In the genomic region with DNA sequence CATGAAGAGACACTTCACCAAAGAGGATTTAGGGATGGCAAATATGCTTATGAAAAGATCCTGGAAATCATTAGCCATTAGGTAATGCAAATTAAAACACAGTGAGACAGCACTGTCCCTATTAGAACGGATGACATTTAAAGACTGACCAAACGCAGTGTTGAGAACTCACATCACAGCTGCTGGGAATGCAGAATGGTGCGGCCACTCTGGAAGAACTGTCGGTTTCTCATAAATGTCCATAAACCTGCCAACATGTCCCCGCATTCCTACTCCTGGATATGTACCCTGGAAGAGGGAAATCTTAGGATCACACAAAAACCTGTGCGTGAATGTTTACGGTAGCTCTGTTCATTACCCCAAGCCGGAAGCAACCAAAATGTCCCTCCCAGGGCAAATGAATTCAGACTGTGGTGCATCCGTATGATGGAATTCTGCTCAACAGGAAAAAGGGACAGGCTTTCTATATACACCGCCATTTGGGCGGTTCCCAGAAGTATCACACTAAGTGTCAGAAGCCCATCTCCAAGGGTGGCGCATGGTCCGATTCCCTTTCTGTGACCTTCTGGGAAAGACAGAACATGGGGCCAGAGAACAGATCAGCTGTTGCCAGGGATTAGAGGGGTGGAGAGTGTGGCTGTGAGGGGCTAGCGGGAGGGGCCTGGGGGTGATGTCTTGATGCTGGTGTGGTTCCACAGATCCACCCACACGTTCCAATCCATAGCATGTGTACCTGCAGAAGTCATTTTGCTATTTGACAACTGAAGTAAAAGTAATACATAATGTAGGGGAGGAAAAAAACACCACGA, we compare ENCODE assay signal across 11 cellular contexts.
DNase-seq lines count a peak whose midpoint lies in the region; ATAC-seq and TF ChIP-seq lines count a peak whose summit lies in the region.
"Had no signal": no experiment of that assay in that cellular context is flagged by ENCODE, and none has a peak within 500 bp of the region (broad histone marks: within the 10 kb centered on the region; RNA-seq: fewer than 3 reads in every experiment).

No MANE protein-coding gene starts in this region.

- no TSS peak for BruUV-seq in A673 (replicated peaks; lab: Mats Ljungman, UMichigan)

- H2AFZ ChIP-seq in SK-N-SH (ENCODE audit: low read depth) (no peak overlapping the region), neural progenitor cell (replicated peaks) (no peak overlapping the region)

- no peaks in the 10 kb centered on the region for H3K9me3 Mint-ChIP-seq in HFFc6
- no peaks in the 10 kb centered on the region for H3K9me3 Mint-ChIP-seq in central memory CD8-positive, alpha-beta T cell
- peaks cover 2% of the 10 kb centered on the region for H3K9me3 Mint-ChIP-seq in neural progenitor cell

- H3K4me3 ChIP-seq in SK-N-SH (ENCODE audit: low read depth in 2 of 2, low read length in 1 of 2) = no peak overlapping the region
- no peak overlapping the region for H3K4me3 ChIP-seq in neural progenitor cell
- no peak overlapping the region for H3K4me3 ChIP-seq in A673 (ENCODE audit: low read depth, low read length, poor library complexity, severe bottlenecking)
- H3K4me3 ChIP-seq: SK-N-MC had no signal

- TF ChIP-seq CTCF in SK-N-SH (IDR thresholded peaks at IDR 0.05) = no peak
- TF ChIP-seq CTCF in HFFc6 (IDR thresholded peaks at IDR 0.05) = no peak
- no peak for TF ChIP-seq CTCF in neural progenitor cell (IDR thresholded peaks at IDR 0.05)
- TF ChIP-seq CTCF in A673 (conservative IDR thresholded peaks at IDR 0.05; ENCODE audit: low read depth, low read length) = no peak

- no peaks in the 10 kb centered on the region for H3K9me3 ChIP-seq in SK-N-SH
- no peaks in the 10 kb centered on the region for H3K9me3 ChIP-seq in neural progenitor cell (ENCODE audit: low read depth)
- H3K9me3 ChIP-seq in A673 (ENCODE audit: low read depth, low read length, poor library complexity, severe bottlenecking) = no peaks in the 10 kb centered on the region

- DNase-seq in SK-N-SH (no peak), HFFc6 (no peak), neural progenitor cell (ENCODE audit: low spot score) (no peak), A673 (ENCODE audit: low spot score) (no peak), NCI-H526 treated with DMSO at 0.1 percent for 48 hours (lab: John Stamatoyannopoulos, UW) (no peak)
- DNase-seq in central memory CD8-positive, alpha-beta T cell (ENCODE audit: low spot score in 2 of 2) = no peak
- DNase-seq: left ventricle myocardium superior had no signal

- H4K20me1 ChIP-seq in SK-N-SH (ENCODE audit: insufficient read depth) (no peaks in the 10 kb centered on the region), neural progenitor cell (ENCODE audit: low read depth) (no peaks in the 10 kb centered on the region)

- H3K27ac ChIP-seq in SK-N-SH (ENCODE audit: low read depth in 2 of 2, low read length in 1 of 2) = peak overlapping the region; percentile 73 to 81; a peak in 3 of 4 replicates
- H3K27ac ChIP-seq in neural progenitor cell = no peak overlapping the region
- no peak overlapping the region for H3K27ac ChIP-seq in A673 (ENCODE audit: low read depth, low read length, poor library complexity, severe bottlenecking)
- H3K27ac ChIP-seq: 22Rv1, SK-N-MC had no signal

- intact Hi-C loops in A673 (cut with micrococcal nuclease; ENCODE audit: unreplicated experiment) = no loop called here

- CTCF ChIA-PET in SK-N-SH (lab: Yijun Ruan, JAX) = interaction anchor here (0.7 to 1.9 kb wide), 5 partner anchors 16 to 229 kb away, joined by 3 to 5 read pairs (median 3); no protein-coding TSS in a partner anchor
- CTCF ChIA-PET in A673 (lab: Charles Lee) = no interaction called here

- 93% methylated on average over 16 of the region's 16 CpGs for WGBS in SK-N-SH (ENCODE audit: low lambda C conversion rate)

- H3K4me1 Mint-ChIP-seq in HFFc6 (ENCODE audit: low read depth) (peaks cover 47% of the 10 kb centered on the region), neural progenitor cell (peaks cover 38% of the 10 kb centered on the region)
- H3K4me1 Mint-ChIP-seq in central memory CD8-positive, alpha-beta T cell = peaks cover 35% of the 10 kb centered on the region

- no peak for TF ChIP-seq EP300 in SK-N-SH (IDR thresholded peaks at IDR 0.05; ENCODE audit: borderline replicate concordance in 1 of 2, low read depth in 1 of 2, low read length in 1 of 2)

- H3K36me3 ChIP-seq in SK-N-SH (replicated peaks in 1 of 2; ENCODE audit: control insufficient read depth in 1 of 2, insufficient read depth in 2 of 2, low read length in 1 of 2) = no peaks in the 10 kb centered on the region
- no peaks in the 10 kb centered on the region for H3K36me3 ChIP-seq in neural progenitor cell
- no peaks in the 10 kb centered on the region for H3K36me3 ChIP-seq in A673 (ENCODE audit: insufficient read depth, low read length, poor library complexity, severe bottlenecking)

- H3F3A ChIP-seq in SK-N-SH (replicated peaks; ENCODE audit: insufficient read depth) (peaks cover 17% of the 10 kb centered on the region), neural progenitor cell (ENCODE audit: low read depth) (no peaks in the 10 kb centered on the region)

- H3K27me3 Mint-ChIP-seq in HFFc6 (ENCODE audit: insufficient read depth) = no peaks in the 10 kb centered on the region; the same call in none of the 2 replicates
- no peaks in the 10 kb centered on the region for H3K27me3 Mint-ChIP-seq in central memory CD8-positive, alpha-beta T cell
- no peaks in the 10 kb centered on the region for H3K27me3 Mint-ChIP-seq in neural progenitor cell (ENCODE audit: insufficient read depth, low read depth)

- H3K36me3 Mint-ChIP-seq in HFFc6 (ENCODE audit: low read depth) (peaks cover 47% of the 10 kb centered on the region), neural progenitor cell (peaks cover 18% of the 10 kb centered on the region)
- H3K36me3 Mint-ChIP-seq in central memory CD8-positive, alpha-beta T cell (ENCODE audit: insufficient read depth) = peaks cover 22% of the 10 kb centered on the region

- peak overlapping the region; percentile 41; the same call in 1 of the 2 replicates for H3K4me2 ChIP-seq in SK-N-SH
- no peak overlapping the region for H3K4me2 ChIP-seq in neural progenitor cell

- peak overlapping the region; percentile 8; the same call in 1 of the 2 replicates for H3K4me3 Mint-ChIP-seq in HFFc6
- H3K4me3 Mint-ChIP-seq in central memory CD8-positive, alpha-beta T cell = no peak overlapping the region
- no peak overlapping the region for H3K4me3 Mint-ChIP-seq in neural progenitor cell

- H3K4me1 ChIP-seq in SK-N-SH (ENCODE audit: control insufficient read depth in 1 of 2, insufficient read depth in 2 of 2, low read depth in 1 of 2, low read length in 1 of 2) = peaks cover 47 to 60% of the 10 kb centered on the region in 2 experiments
- peaks cover 9% of the 10 kb centered on the region for H3K4me1 ChIP-seq in neural progenitor cell
- peaks cover 30% of the 10 kb centered on the region for H3K4me1 ChIP-seq in A673 (ENCODE audit: insufficient read depth, low read length, poor library complexity, severe bottlenecking)

- H3K9me2 ChIP-seq in SK-N-SH = no peaks in the 10 kb centered on the region

- no peak for ATAC-seq in SK-N-SH treated with all-trans-retinoic acid at 6 μM for 48 hours
- ATAC-seq in central memory CD8-positive, alpha-beta T cell (replicated peaks; ENCODE audit: extremely low read depth, poor library complexity, severe bottlenecking) = no peak
- ATAC-seq in GM21423 (IDR thresholded peaks at IDR 0.05; ENCODE audit: unreplicated experiment) = no peak
- ATAC-seq: left ventricle myocardium superior had no signal

- H3K27me3 ChIP-seq in SK-N-SH (ENCODE audit: insufficient read depth) (no peaks in the 10 kb centered on the region), neural progenitor cell (no peaks in the 10 kb centered on the region), A673 (replicated peaks; ENCODE audit: insufficient read depth, low read depth, low read length, poor library complexity) (no peaks in the 10 kb centered on the region)

- H3K9ac ChIP-seq in SK-N-SH = no peak overlapping the region
- H3K9ac ChIP-seq in neural progenitor cell = no peak overlapping the region

- H3K27ac Mint-ChIP-seq in HFFc6 = no peak overlapping the region; the same call in 1 of the 2 replicates
- H3K27ac Mint-ChIP-seq in central memory CD8-positive, alpha-beta T cell (ENCODE audit: low read depth) = peak overlapping the region; percentile 23
- H3K27ac Mint-ChIP-seq in neural progenitor cell = peak overlapping the region; percentile 84

- no peak for TF ChIP-seq RAD21 in SK-N-SH (IDR thresholded peaks at IDR 0.05; ENCODE audit: low read length)

- H3K79me2 ChIP-seq in SK-N-SH (ENCODE audit: insufficient read depth) = no peaks in the 10 kb centered on the region; the same call in 1 of the 2 replicates
- H3K79me2 ChIP-seq in neural progenitor cell (ENCODE audit: low read depth) = no peaks in the 10 kb centered on the region

- POLR2A ChIA-PET in SK-N-SH (lab: Yijun Ruan, JAX) (interaction anchor here (1.0 kb wide), 1 partner anchor 39 kb away, joined by 3 read pairs; no protein-coding TSS in a partner anchor), A673 (lab: Charles Lee; ENCODE audit: low non-redundant PET) (no interaction called here)

TF ChIP-seq in SK-N-SH, 30 proteins besides CTCF, POLR2A, EP300 and RAD21 (continues in another document):
- TF ChIP-seq CHD2 (IDR thresholded peaks at IDR 0.05; ENCODE audit: low read length, partially characterized antibody) = no peak

TF ChIP-seq in SK-N-SH treated with all-trans-retinoic acid at 6 μM for 48 hours, 23 proteins besides CTCF, POLR2A, EP300 and RAD21 (continues in another document):
- no peak for TF ChIP-seq BACH2 (CRISPR knock-in tag; IDR thresholded peaks at IDR 0.05; ENCODE audit: borderline replicate concordance)
- no peak for TF ChIP-seq TSHZ2 (CRISPR knock-in tag; IDR thresholded peaks at IDR 0.05)
- TF ChIP-seq ZNF8 (CRISPR knock-in tag; IDR thresholded peaks at IDR 0.05) = no peak

Comparison
In these comparisons a context has a peak if more than half of its experiments do, and no peak if none do; other contexts are left out.
1. H3K27ac ChIP-seq: peak in SK-N-SH (2 of 2); none in neural progenitor cell (single experiment) and A673 (single experiment).